ENCODE assay signal across 11 cellular contexts in the genomic region with DNA sequence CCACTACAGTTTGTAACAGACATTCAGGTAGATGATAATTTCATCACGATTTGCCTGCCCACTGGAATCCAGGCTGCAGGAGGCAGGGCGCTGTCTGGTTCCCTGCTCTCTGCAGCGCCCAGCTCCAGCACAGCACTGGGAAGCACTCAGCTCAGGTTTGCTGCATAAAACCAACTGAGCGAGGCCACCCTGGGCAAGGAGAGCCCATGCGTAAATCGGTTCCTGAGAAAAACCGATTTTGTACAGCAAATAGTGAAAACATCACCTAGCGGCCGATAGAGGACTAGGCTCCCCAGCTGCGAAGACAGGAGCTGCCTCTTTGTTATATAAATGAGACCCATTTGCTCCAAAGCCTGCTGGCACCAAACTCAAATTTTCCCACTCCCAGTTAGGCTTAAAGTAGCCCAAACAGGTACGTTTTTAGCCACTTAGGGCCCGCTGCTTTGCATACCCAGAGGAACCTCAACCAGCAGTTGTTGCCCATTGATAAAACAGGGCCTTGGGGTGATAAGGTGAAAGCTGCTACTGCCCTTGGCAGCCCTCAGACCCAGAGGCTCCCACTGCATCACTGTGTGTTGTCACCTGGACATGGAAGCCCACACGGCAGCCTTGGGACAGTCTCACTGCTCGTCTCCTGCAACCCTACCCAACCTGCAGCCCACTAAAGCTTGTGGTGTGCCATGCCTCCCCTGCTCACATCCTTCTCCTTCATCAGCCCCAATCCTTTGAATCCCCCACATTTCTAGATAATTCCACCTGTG. TPM values are rescaled to one million over a fixed set of nuclear protein-coding genes. Genes with fewer than 3 reads are reported as not detected.
DNase-seq lines count a peak whose midpoint lies in the region; ATAC-seq and TF ChIP-seq lines count a peak whose summit lies in the region.
"Had no signal": no experiment of that assay in that cellular context is flagged by ENCODE, and none has a peak within 500 bp of the region (broad histone marks: within the 10 kb centered on the region; RNA-seq: fewer than 3 reads in every experiment).

No MANE protein-coding gene starts in this region.

- H2AFZ ChIP-seq in hepatocyte: no peak overlapping the region

- no peaks in the 10 kb centered on the region for H3K9me3 Mint-ChIP-seq in activated CD4-positive, alpha-beta memory T cell treated with anti-CD3 and anti-CD28 coated beads for 36 hours
- H3K9me3 Mint-ChIP-seq in activated CD4-positive, alpha-beta memory T cell treated with anti-CD3 and anti-CD28 coated beads, Interleukin-2, amount 10 ng/mL, durations not matched to agents 7 days and 5 days: no peaks in the 10 kb centered on the region
- no peaks in the 10 kb centered on the region for H3K9me3 Mint-ChIP-seq in naive thymus-derived CD4-positive, alpha-beta T cell

- H3K9me3 ChIP-seq in hepatocyte (ENCODE audit: low read depth) (no peaks in the 10 kb centered on the region), thyroid gland (no peaks in the 10 kb centered on the region)
- H3K9me3 ChIP-seq in naive thymus-derived CD4-positive, alpha-beta T cell (ENCODE audit: control insufficient read depth in 2 of 3, low read length in 3 of 3): no peaks in the 10 kb centered on the region
- H3K9me3 ChIP-seq: BLaER1 had no signal

- TF ChIP-seq CTCF in hepatocyte (IDR thresholded peaks at IDR 0.05; ENCODE audit: poor library complexity): peak; percentile 42
- peak in 3 of 6 experiments; percentile 9 to 20 (median 20) for TF ChIP-seq CTCF in thyroid gland (IDR thresholded peaks at IDR 0.05)

- H3K4me2 ChIP-seq in hepatocyte: no peak overlapping the region
- H3K4me2 ChIP-seq: BLaER1 had no signal

- H3K4me3 ChIP-seq in hepatocyte (no peak overlapping the region), thyroid gland (replicated peaks in 1 of 3) (no peak overlapping the region)
- H3K4me3 ChIP-seq in naive thymus-derived CD4-positive, alpha-beta T cell (ENCODE audit: low read length): no peak overlapping the region
- H3K4me3 ChIP-seq: BLaER1 had no signal

- peak; percentile 2 for DNase-seq in activated CD4-positive, alpha-beta memory T cell treated with anti-CD3 and anti-CD28 coated beads for 36 hours
- no peak for DNase-seq in activated CD4-positive, alpha-beta memory T cell treated with anti-CD3 and anti-CD28 coated beads, Interleukin-2, amount 10 ng/mL, durations not matched to agents 7 days and 5 days
- DNase-seq in SK-MEL-5 (ENCODE audit: low read depth, low spot score) (peak; percentile 61), hepatocyte (ENCODE audit: low spot score) (no peak), thyroid gland (peak; percentile 18 to 19)
- DNase-seq in naive thymus-derived CD4-positive, alpha-beta T cell: no peak

- H3K27ac Mint-ChIP-seq in activated CD4-positive, alpha-beta memory T cell treated with anti-CD3 and anti-CD28 coated beads for 36 hours: no peak overlapping the region
- no peak overlapping the region for H3K27ac Mint-ChIP-seq in activated CD4-positive, alpha-beta memory T cell treated with anti-CD3 and anti-CD28 coated beads, Interleukin-2, amount 10 ng/mL, durations not matched to agents 7 days and 5 days
- H3K27ac Mint-ChIP-seq in naive thymus-derived CD4-positive, alpha-beta T cell: no peak overlapping the region

- no peak for ATAC-seq in HG02884 (IDR thresholded peaks at IDR 0.05; ENCODE audit: unreplicated experiment)
- ATAC-seq in GM21390 (IDR thresholded peaks at IDR 0.05; ENCODE audit: unreplicated experiment): no peak
- ATAC-seq in naive thymus-derived CD4-positive, alpha-beta T cell: no peak

- no peaks in the 10 kb centered on the region for H3K27me3 ChIP-seq in hepatocyte
- H3K27me3 ChIP-seq in thyroid gland: no peaks in the 10 kb centered on the region
- no peaks in the 10 kb centered on the region for H3K27me3 ChIP-seq in naive thymus-derived CD4-positive, alpha-beta T cell (ENCODE audit: control insufficient read depth in 2 of 2, insufficient read depth in 2 of 2, low read length in 2 of 2)
- H3K27me3 ChIP-seq: BLaER1 had no signal

- H3K4me1 ChIP-seq in hepatocyte (ENCODE audit: insufficient read depth) (no peaks in the 10 kb centered on the region), thyroid gland (no peaks in the 10 kb centered on the region)
- no peaks in the 10 kb centered on the region for H3K4me1 ChIP-seq in naive thymus-derived CD4-positive, alpha-beta T cell (ENCODE audit: control insufficient read depth in 2 of 2, insufficient read depth in 2 of 2, low read length in 2 of 2)
- H3K4me1 ChIP-seq: BLaER1 had no signal

- peaks cover 7% of the 10 kb centered on the region for H3K27me3 Mint-ChIP-seq in activated CD4-positive, alpha-beta memory T cell treated with anti-CD3 and anti-CD28 coated beads for 36 hours
- no peaks in the 10 kb centered on the region for H3K27me3 Mint-ChIP-seq in activated CD4-positive, alpha-beta memory T cell treated with anti-CD3 and anti-CD28 coated beads, Interleukin-2, amount 10 ng/mL, durations not matched to agents 7 days and 5 days
- H3K27me3 Mint-ChIP-seq in naive thymus-derived CD4-positive, alpha-beta T cell: peaks cover 0 to 41% (median 21%) of the 10 kb centered on the region in 5 donors

- 45% methylated on average over 14 of the region's 14 CpGs for WGBS in hepatocyte (ENCODE audit: low lambda C conversion rate, missing lambda C conversion rate)
- 41 to 58% methylated on average over 11 to 14 of the region's 14 CpGs for WGBS in thyroid gland, 2 donors

- no peaks in the 10 kb centered on the region for H3K79me2 ChIP-seq in hepatocyte

- in situ Hi-C loops in SK-MEL-5 (cut with HindIII; ENCODE audit: low pct_unique_long_range_greater_than_20kb, low sequenced_read_pairs): no loop called here

- no peak for TF ChIP-seq POLR2A in thyroid gland (IDR thresholded peaks at IDR 0.05)

- H3K36me3 ChIP-seq in hepatocyte (replicated peaks; ENCODE audit: insufficient read depth, low read depth) (no peaks in the 10 kb centered on the region), thyroid gland (no peaks in the 10 kb centered on the region)
- H3K36me3 ChIP-seq in naive thymus-derived CD4-positive, alpha-beta T cell (ENCODE audit: control insufficient read depth in 2 of 3, insufficient read depth in 3 of 3, low read length in 3 of 3): no peaks in the 10 kb centered on the region
- H3K36me3 ChIP-seq: BLaER1 had no signal

- CTCF ChIA-PET in activated CD4-positive, alpha-beta memory T cell treated with anti-CD3 and anti-CD28 coated beads for 36 hours (lab: Charles Lee): interaction anchor here (0.8 to 3.5 kb wide), 5 partner anchors 8 to 260 kb away, joined by 3 to 20 read pairs (median 3); partner anchors contain the start of gene KLF15
- CTCF ChIA-PET in activated CD4-positive, alpha-beta memory T cell treated with anti-CD3 and anti-CD28 coated beads, Interleukin-2, amount 10 ng/mL, durations not matched to agents 7 days and 5 days (lab: Charles Lee): interaction anchor here (1.4 kb wide), 1 partner anchor 256 kb away, joined by 3 read pairs; no protein-coding TSS in a partner anchor
- CTCF ChIA-PET in naive thymus-derived CD4-positive, alpha-beta T cell (lab: Charles Lee): interaction anchor here (1.0 kb wide), 1 partner anchor 9 kb away, joined by 6 read pairs; no protein-coding TSS in a partner anchor

- intact Hi-C loops in activated CD4-positive, alpha-beta memory T cell treated with anti-CD3 and anti-CD28 coated beads for 36 hours (cut with micrococcal nuclease): loop anchor here (2.0 kb wide), 1 partner anchor 66 kb away; no protein-coding TSS in a partner anchor
- intact Hi-C loops in thyroid gland (cut with DNase I): loop anchor here (5.0 to 10.0 kb wide), 2 partner anchors 62 to 259 kb away; partner anchors contain the start of gene CFAP100
- intact Hi-C loops in naive thymus-derived CD4-positive, alpha-beta T cell (cut with micrococcal nuclease): loop anchor here in 1 of 2 donors (10.0 kb wide), 1 partner anchor 1412 kb away; no protein-coding TSS in a partner anchor

- no peaks in the 10 kb centered on the region for H3K36me3 Mint-ChIP-seq in activated CD4-positive, alpha-beta memory T cell treated with anti-CD3 and anti-CD28 coated beads for 36 hours
- H3K36me3 Mint-ChIP-seq in activated CD4-positive, alpha-beta memory T cell treated with anti-CD3 and anti-CD28 coated beads, Interleukin-2, amount 10 ng/mL, durations not matched to agents 7 days and 5 days (ENCODE audit: low read depth): no peaks in the 10 kb centered on the region
- no peaks in the 10 kb centered on the region for H3K36me3 Mint-ChIP-seq in naive thymus-derived CD4-positive, alpha-beta T cell

- no peak overlapping the region for H3K4me3 Mint-ChIP-seq in activated CD4-positive, alpha-beta memory T cell treated with anti-CD3 and anti-CD28 coated beads for 36 hours
- no peak overlapping the region for H3K4me3 Mint-ChIP-seq in activated CD4-positive, alpha-beta memory T cell treated with anti-CD3 and anti-CD28 coated beads, Interleukin-2, amount 10 ng/mL, durations not matched to agents 7 days and 5 days
- no peak overlapping the region for H3K4me3 Mint-ChIP-seq in naive thymus-derived CD4-positive, alpha-beta T cell

- no peak overlapping the region for H3K27ac ChIP-seq in hepatocyte
- no peak overlapping the region for H3K27ac ChIP-seq in thyroid gland
- no peak overlapping the region for H3K27ac ChIP-seq in naive thymus-derived CD4-positive, alpha-beta T cell (ENCODE audit: low read depth, low read length)
- H3K27ac ChIP-seq: BLaER1 had no signal

- H4K20me1 ChIP-seq in hepatocyte (ENCODE audit: insufficient read depth, poor library complexity, severe bottlenecking): no peaks in the 10 kb centered on the region
- H4K20me1 ChIP-seq: BLaER1 had no signal

- POLR2A ChIA-PET in activated CD4-positive, alpha-beta memory T cell treated with anti-CD3 and anti-CD28 coated beads for 36 hours (lab: Charles Lee): no interaction called here
- POLR2A ChIA-PET in activated CD4-positive, alpha-beta memory T cell treated with anti-CD3 and anti-CD28 coated beads, Interleukin-2, amount 10 ng/mL, durations not matched to agents 7 days and 5 days (lab: Charles Lee): no interaction called here
- POLR2A ChIA-PET in naive thymus-derived CD4-positive, alpha-beta T cell (lab: Charles Lee): no interaction called here

- no peaks in the 10 kb centered on the region for H3K9me2 ChIP-seq in hepatocyte (replicated peaks; ENCODE audit: insufficient read depth)

- no peaks in the 10 kb centered on the region for H3K4me1 Mint-ChIP-seq in activated CD4-positive, alpha-beta memory T cell treated with anti-CD3 and anti-CD28 coated beads for 36 hours (ENCODE audit: low read depth)
- no peaks in the 10 kb centered on the region for H3K4me1 Mint-ChIP-seq in activated CD4-positive, alpha-beta memory T cell treated with anti-CD3 and anti-CD28 coated beads, Interleukin-2, amount 10 ng/mL, durations not matched to agents 7 days and 5 days
- H3K4me1 Mint-ChIP-seq in naive thymus-derived CD4-positive, alpha-beta T cell: peaks cover 0 to 4% (median 0%) of the 10 kb centered on the region in 7 donors

RNA-seq across cellular contexts. Expression of gene ALDH1L1, which starts 47.5 kb away (rescaled TPM):
- not detected for total RNA-seq in activated CD4-positive, alpha-beta memory T cell treated with anti-CD3 and anti-CD28 coated beads for 36 hours
- not detected for total RNA-seq in activated CD4-positive, alpha-beta memory T cell treated with anti-CD3 and anti-CD28 coated beads, Interleukin-2, amount 10 ng/mL, durations not matched to agents 7 days and 5 days
- 0.19 and 1.1 TPM in 2 replicates for total RNA-seq in SK-MEL-5 (2014; rRNA removed; shearing (Covaris generic))
- polyA plus RNA-seq in SK-MEL-5 (2015; cell fraction: cytosol; rRNA removed): 0.52 and 0.71 TPM in 2 replicates
- polyA plus RNA-seq in SK-MEL-5 (2015; cell fraction: nucleus; rRNA removed): 0.77 and 1.0 TPM in 2 replicates
- 15.9 and 25.0 TPM in 2 replicates for total RNA-seq in hepatocyte
- 15.5 and 22.6 TPM in 2 replicates for polyA plus RNA-seq in hepatocyte
- 10 to 100 TPM in 1 of 4 donors, 1 to 10 TPM in 3; 2.1 to 12.1 (median 6.1) TPM for total RNA-seq in thyroid gland
- not detected for total RNA-seq in naive thymus-derived CD4-positive, alpha-beta T cell
- polyA plus RNA-seq in naive thymus-derived CD4-positive, alpha-beta T cell: not detected
- total RNA-seq: fibroblast of lung, pulmonary artery endothelial cell had no signal
- polyA plus RNA-seq: fibroblast of lung had no signal

RNA-seq across cellular contexts. Expression of gene SLC41A3, which starts 49.0 kb away (rescaled TPM):
- 10 to 100 TPM; 26.3 to 27.3 TPM for total RNA-seq in activated CD4-positive, alpha-beta memory T cell treated with anti-CD3 and anti-CD28 coated beads for 36 hours
- 10 to 100 TPM; 25.6 to 30.0 TPM for total RNA-seq in activated CD4-positive, alpha-beta memory T cell treated with anti-CD3 and anti-CD28 coated beads, Interleukin-2, amount 10 ng/mL, durations not matched to agents 7 days and 5 days
- total RNA-seq in SK-MEL-5 (2014; rRNA removed; shearing (Covaris generic)): 37.9 and 42.1 TPM in 2 replicates
- 52.1 and 79.5 TPM in 2 replicates for polyA plus RNA-seq in SK-MEL-5 (2015; cell fraction: cytosol; rRNA removed)
- polyA plus RNA-seq in SK-MEL-5 (2015; cell fraction: nucleus; rRNA removed): 40.4 and 53.2 TPM in 2 replicates
- total RNA-seq in hepatocyte (43.4 and 52.9 TPM in 2 replicates), thyroid gland (10 to 100 TPM; 56.1 to 72.2 (median 59.7) TPM)
- 29.3 and 31.2 TPM in 2 replicates for polyA plus RNA-seq in hepatocyte
- total RNA-seq in naive thymus-derived CD4-positive, alpha-beta T cell: 10 to 100 TPM; 24.1 to 33.6 (median 29.6) TPM
- polyA plus RNA-seq in naive thymus-derived CD4-positive, alpha-beta T cell: 10 to 100 TPM; 26.5 to 31.2 TPM

Comparison
In these comparisons a context has a peak if more than half of its experiments do, and no peak if none do; other contexts are left out.
1. DNase-seq: peak in activated CD4-positive, alpha-beta memory T cell treated with anti-CD3 and anti-CD28 coated beads for 36 hours (single experiment), SK-MEL-5 (single experiment) and thyroid gland (2 of 2); none in activated CD4-positive, alpha-beta memory T cell treated with anti-CD3 and anti-CD28 coated beads, Interleukin-2, amount 10 ng/mL, durations not matched to agents 7 days and 5 days (single experiment), hepatocyte (single experiment) and naive thymus-derived CD4-positive, alpha-beta T cell (0 of 9).